In genomic region chr5:126961702-126962101, GRCh38 we compare ENCODE assay signal across 9 cellular contexts.
A peak's percentile ranks its signal among the peaks of the same experiment; 100 is the strongest.
DNase-seq lines count a peak whose midpoint lies in the region; ATAC-seq and TF ChIP-seq lines count a peak whose summit lies in the region.
"Had no signal": no experiment of that assay in that cellular context is flagged by ENCODE, and none has a peak within 500 bp of the region (broad histone marks: within the 10 kb centered on the region; RNA-seq: fewer than 3 reads in every experiment).

No MANE protein-coding gene starts in this region.

- DNase-seq in GM06990 (ENCODE audit: extremely low read depth, insufficient read length) (peak; percentile 32), M059J (ENCODE audit: low read depth) (peak; percentile 74), cardiac fibroblast (ENCODE audit: low read depth in 2 of 2) (peak; percentile 43 to 56), HUDEP-2 (lab: John Stamatoyannopoulos, UW; ENCODE audit: unreplicated experiment in 76 of 76) (no peak), NCI-H1694 treated with DMSO at 0.1 percent for 48 hours (lab: John Stamatoyannopoulos, UW) (no peak), ureter (ENCODE audit: low spot score) (no peak)
- DNase-seq: nucleus accumbens had no signal

- no peaks in the 10 kb centered on the region for H3K27me3 ChIP-seq in GM06990 (replicated peaks; ENCODE audit: control insufficient read depth, insufficient read depth, low read length)

- ATAC-seq in GM21737 (IDR thresholded peaks at IDR 0.05; ENCODE audit: unreplicated experiment) = peak; percentile 46
- no peak for ATAC-seq in HG02678 (IDR thresholded peaks at IDR 0.05; ENCODE audit: unreplicated experiment)

- no peaks in the 10 kb centered on the region for H3K36me3 ChIP-seq in GM06990 (ENCODE audit: control insufficient read depth, insufficient read depth, low read length)

- H3K4me3 ChIP-seq in GM06990 (replicated peaks; ENCODE audit: low read depth, low read length) (no peak overlapping the region), cardiac fibroblast (replicated peaks in 1 of 2; ENCODE audit: low read depth in 2 of 2, low read length in 2 of 2) (no peak overlapping the region)

- TF ChIP-seq CTCF in GM06990 (IDR thresholded peaks at IDR 0.05; ENCODE audit: insufficient read depth, low read length, poor library complexity, severe bottlenecking) = no peak
- no peak for TF ChIP-seq CTCF in cardiac fibroblast (IDR thresholded peaks at IDR 0.05; ENCODE audit: low read depth, low read length)

Comparison
In these comparisons a context has a peak if more than half of its experiments do, and no peak if none do; other contexts are left out.
1. DNase-seq: peak in GM06990 (single experiment), M059J (single experiment) and cardiac fibroblast (2 of 2); none in HUDEP-2 (0 of 76), NCI-H1694 treated with DMSO at 0.1 percent for 48 hours (single experiment) and ureter (single experiment).